ENCODE assay signal across 7 cellular contexts in the genomic region with DNA sequence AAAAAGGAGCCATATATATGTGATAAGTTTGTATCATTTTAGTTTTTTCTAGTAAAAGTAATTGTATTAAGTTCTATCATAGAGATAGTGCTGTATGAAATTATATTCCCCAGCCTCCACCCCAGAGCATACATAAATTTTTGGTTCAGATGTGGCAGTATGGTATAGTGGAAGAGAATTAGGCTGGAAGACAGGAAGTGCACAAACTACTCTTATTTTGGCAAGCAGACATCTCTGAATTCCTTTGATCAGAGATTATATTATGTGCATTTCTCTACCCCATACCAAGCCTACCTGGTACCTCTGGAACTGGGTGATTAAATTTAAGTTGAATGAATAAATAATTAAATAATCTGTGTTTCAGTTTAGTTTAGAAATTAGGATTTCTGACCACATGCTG.
"Had no signal": no experiment of that assay in that cellular context is flagged by ENCODE, and none has a peak within 500 bp of the region (broad histone marks: within the 10 kb centered on the region; RNA-seq: fewer than 3 reads in every experiment).

No MANE protein-coding gene starts in this region.

- ATAC-seq: GM23338 had no signal

- H3K4me3 Mint-ChIP-seq: GM23338, H9 had no signal

- H3K4me2 ChIP-seq: GM23338, KMS-11 had no signal

- DNase-seq: H9, HCEC 1CT, IMR-90, Karpas-422, KBM-7 had no signal

- H3K27ac ChIP-seq: KMS-11 had no signal

- H3K4me3 ChIP-seq: GM23338 had no signal

- H3K9ac ChIP-seq: KMS-11 had no signal

- H3K27ac Mint-ChIP-seq: GM23338 had no signal

- H2AFZ ChIP-seq: GM23338 had no signal
